ENCODE assay signal across 27 cellular contexts in genomic region chr5:105371169-105371568, GRCh38.
"Had no signal": no experiment of that assay in that cellular context is flagged by ENCODE, and none has a peak within 500 bp of the region (broad histone marks: within the 10 kb centered on the region; RNA-seq: fewer than 3 reads in every experiment).

No MANE protein-coding gene starts in this region.

- H3K4me1 ChIP-seq: stomach, suprapubic skin, testis, thyroid gland, tibial nerve, transverse colon, upper lobe of left lung, upper lobe of right lung, uterus, vagina had no signal

- H3K9me3 ChIP-seq: testis, thoracic aorta, thyroid gland, tibial artery, tibial nerve, transverse colon, upper lobe of left lung, upper lobe of right lung, vagina had no signal

- ATAC-seq: stimulated activated effector memory CD8-positive, alpha-beta T cell treated with anti-CD3 and anti-CD28 coated beads, Interleukin-12 subunit alpha, Interleukin-12 subunit beta, amount 100 ng/mL, for 72 hours; stimulated activated memory B cell treated with anti-CD40 and anti-IgM and Interleukin-4, amounts not matched to agents 10 μg/mL and 1 μg/mL and 100 μg/mL, for 72 hours; stimulated activated naive B cell treated with anti-CD40 and anti-IgM and Interleukin-4, amounts not matched to agents 10 μg/mL and 1 μg/mL and 100 μg/mL, for 72 hours; stimulated activated naive CD8-positive, alpha-beta T cell treated with anti-CD3 and anti-CD28 coated beads, Interleukin-15, amount 100 ng/mL, for 72 hours; stimulated activated naive CD8-positive, alpha-beta T cell treated with anti-CD3 and anti-CD28 coated beads, Interleukin-15, Interleukin-2, amounts not matched to agents 100 U/mL and 50 U/mL, for 24 hours; upper lobe of right lung had no signal

- H3K4me3 ChIP-seq: stomach, suprapubic skin, testis, thoracic aorta, thyroid gland, tibial artery, tibial nerve, transverse colon, upper lobe of left lung, upper lobe of right lung, uterus, vagina had no signal

- H3K27me3 ChIP-seq: stomach, suprapubic skin, testis, thyroid gland, tibial artery, tibial nerve, transverse colon, upper lobe of left lung, upper lobe of right lung, uterus, vagina had no signal

- DNase-seq: stimulated activated CD4-positive, alpha-beta T cell treated with anti-CD3 and anti-CD28 coated beads, Interleukin-2, amount 100 ng/mL, for 48 hours; stimulated activated CD4-positive, alpha-beta T cell treated with anti-CD3 and anti-CD28 coated beads, Interleukin-4, amount 100 ng/mL, for 1 hour; stimulated activated CD4-positive, alpha-beta T cell treated with anti-CD3 and anti-CD28 coated beads, Interleukin-4, amount 100 ng/mL, for 24 hours; stimulated activated CD4-positive, alpha-beta T cell treated with anti-CD3 and anti-CD28 coated beads, Interleukin-4, amount 100 ng/mL, for 4 hours; stimulated activated CD8-positive, alpha-beta memory T cell treated with anti-CD3 and anti-CD28 coated beads, Interleukin-4, amount 100 ng/mL, for 48 hours; stimulated activated naive B cell treated with anti-CD40 and anti-IgM and Interleukin-4, amounts not matched to agents 10 μg/mL and 1 μg/mL and 100 μg/mL, for 72 hours; stimulated activated naive CD4-positive, alpha-beta T cell; stimulated activated naive CD4-positive, alpha-beta T cell treated with Interleukin-2 at 50 U/mL for 16 hours; stimulated activated naive CD8-positive, alpha-beta T cell treated with anti-CD3 and anti-CD28 coated beads, Interleukin-15, amount 100 ng/mL, for 72 hours; stimulated activated naive CD8-positive, alpha-beta T cell treated with anti-CD3 and anti-CD28 coated beads, Interleukin-15, Interleukin-2, amounts not matched to agents 100 U/mL and 50 U/mL, for 24 hours; stomach; substantia nigra; testis; thyroid gland; tibial artery; transverse colon; trophoblast cell; upper lobe of left lung; upper lobe of right lung; uterus had no signal

- H3K36me3 ChIP-seq: stomach, suprapubic skin, thoracic aorta, thyroid gland, tibial artery, tibial nerve, transverse colon, upper lobe of left lung, upper lobe of right lung, uterus, vagina had no signal

- FAIRE-seq: urothelium cell line had no signal

- H3K27ac ChIP-seq: stomach, suprapubic skin, testis, thoracic aorta, thyroid gland, tibial artery, tibial nerve, transverse colon, upper lobe of left lung, upper lobe of right lung, uterus, vagina had no signal
